Comparison of ENCODE assay signal across 8 cellular contexts in genomic region chr4:38868055-38868965, GRCh38. TPM values are rescaled to one million over a fixed set of nuclear protein-coding genes. Genes with fewer than 3 reads are reported as not detected.
DNase-seq lines count a peak whose midpoint lies in the region; ATAC-seq and TF ChIP-seq lines count a peak whose summit lies in the region.

No MANE protein-coding gene starts in this region.

- DNase-seq in HCT116 (ENCODE audit: low read depth, low spot score) (no peak), right cardiac atrium (peak; percentile 66 to 85 (median 84)), retina (peak; percentile 68), NCI-H526 (lab: John Stamatoyannopoulos, UW) (no peak), occipital lobe (lab: John Stamatoyannopoulos, UW) (no peak)
- DNase-seq in activated T-helper 2 cell treated with anti-CD3 and anti-CD28 coated beads, Interferon-gamma antibody, Interleukin-2, Interleukin-4, amounts not matched to agents 10 μg/mL and 5 μg/mL and 100 μg/mL, durations not matched to agents 14 hours and 24 hours and 36 hours (ENCODE audit: low spot score): no peak

- H3K36me3 ChIP-seq in ACC112 (ENCODE audit: insufficient read depth, low read length) (peaks cover 35% of the 10 kb centered on the region), HCT116 (ENCODE audit: control insufficient read depth in 1 of 2, insufficient read depth in 2 of 2, low read length in 2 of 2) (0 out of 4 replicates have a peak, but pooled peaks cover 0 to 2% of the 10 kb centered on the region in 2 experiments)

- intact Hi-C loops in HCT116 (cut with micrococcal nuclease) (no loop called here), right cardiac atrium (cut with DNase I) (loop anchor here in 1 of 4 donors (10.0 kb wide), 1 partner anchor 104 kb away; no protein-coding TSS in a partner anchor)
- intact Hi-C loops in activated T-helper 2 cell treated with anti-CD3 and anti-CD28 coated beads, Interferon-gamma antibody, Interleukin-2, Interleukin-4, amounts not matched to agents 10 μg/mL and 5 μg/mL and 100 μg/mL, durations not matched to agents 14 hours and 24 hours and 36 hours (cut with micrococcal nuclease): loop anchor here (10.0 kb wide), 1 partner anchor 694 kb away; no protein-coding TSS in a partner anchor

- peak overlapping the region; percentile 87 for H3K27ac ChIP-seq in ACC112 (ENCODE audit: low read depth, low read length)
- peak overlapping the region; percentile 59; the same call in 1 of the 2 replicates for H3K27ac ChIP-seq in HCT116 (ENCODE audit: low read depth, low read length)
- H3K27ac ChIP-seq in right cardiac atrium (ENCODE audit: low read length): peak overlapping the region; percentile 81

- H3K27me3 Mint-ChIP-seq in activated T-helper 2 cell treated with anti-CD3 and anti-CD28 coated beads, Interferon-gamma antibody, Interleukin-2, Interleukin-4, amounts not matched to agents 10 μg/mL and 5 μg/mL and 100 μg/mL, durations not matched to agents 14 hours and 24 hours and 36 hours (ENCODE audit: low read depth): peaks cover 30% of the 10 kb centered on the region

- H3K4me1 ChIP-seq in ACC112 (ENCODE audit: control insufficient read depth, insufficient read depth, low read length, unreplicated experiment) (peaks cover 45% of the 10 kb centered on the region), HCT116 (ENCODE audit: control insufficient read depth in 1 of 2, insufficient read depth in 2 of 2, low read length in 2 of 2) (peaks cover 7 to 28% of the 10 kb centered on the region in 2 experiments; a peak in 3 of 4 replicates), right cardiac atrium (ENCODE audit: control insufficient read depth, insufficient read depth, low read length) (peaks cover 7% of the 10 kb centered on the region)

- H4K20me1 ChIP-seq in HCT116 (ENCODE audit: insufficient read depth): no peaks in the 10 kb centered on the region

- RAD21 ChIA-PET in HCT116 (lab: Charles Lee; ENCODE audit: low non-redundant PET in 1 of 2, low total read pairs in 2 of 2, uncharacterized antibody in 2 of 2, unreplicated experiment in 2 of 2): interaction anchor here in 1 of 2 experiments (1.2 kb wide), 1 partner anchor 21 kb away, joined by 3 read pairs; no protein-coding TSS in a partner anchor

- no peak overlapping the region for H3K27ac Mint-ChIP-seq in activated T-helper 2 cell treated with anti-CD3 and anti-CD28 coated beads, Interferon-gamma antibody, Interleukin-2, Interleukin-4, amounts not matched to agents 10 μg/mL and 5 μg/mL and 100 μg/mL, durations not matched to agents 14 hours and 24 hours and 36 hours

- H3K27me3 ChIP-seq in ACC112 (ENCODE audit: insufficient read depth, low read length) (no peaks in the 10 kb centered on the region), HCT116 (ENCODE audit: insufficient read depth, low read length) (no peaks in the 10 kb centered on the region), right cardiac atrium (ENCODE audit: control insufficient read depth, insufficient read depth) (no peaks in the 10 kb centered on the region)

- H3K4me3 ChIP-seq in ACC112 (ENCODE audit: low read depth, low read length) (peak overlapping the region; percentile 94), HCT116 (replicated peaks in 1 of 2; ENCODE audit: low read depth in 1 of 2, low read length in 2 of 2) (peak overlapping the region; percentile 78 to 82), right cardiac atrium (ENCODE audit: low read length) (peak overlapping the region; percentile 82)

- TF ChIP-seq CTCF in HCT116 (IDR thresholded peaks at IDR 0.05 in 2 of 3, conservative IDR thresholded peaks at IDR 0.05 in 1 of 3; ENCODE audit: borderline replicate concordance in 1 of 3, insufficient read depth in 1 of 3, low read depth in 2 of 3, low read length in 2 of 3): no peak

- H3K4me3 Mint-ChIP-seq in activated T-helper 2 cell treated with anti-CD3 and anti-CD28 coated beads, Interferon-gamma antibody, Interleukin-2, Interleukin-4, amounts not matched to agents 10 μg/mL and 5 μg/mL and 100 μg/mL, durations not matched to agents 14 hours and 24 hours and 36 hours (ENCODE audit: low read depth): peak overlapping the region; percentile 70

- no peak for TF ChIP-seq POLR2A in HCT116 (IDR thresholded peaks at IDR 0.05; ENCODE audit: borderline replicate concordance, extremely low read depth, insufficient read depth, insufficient read length)

- POLR2A ChIA-PET in HCT116 (lab: Charles Lee): no interaction called here

- H2AFZ ChIP-seq in ACC112 (ENCODE audit: low read length, unreplicated experiment) (no peak overlapping the region), HCT116 (ENCODE audit: low read depth, low read length, poor library complexity, severe bottlenecking) (no peak overlapping the region)

- no peaks in the 10 kb centered on the region for H3K9me3 ChIP-seq in HCT116 (ENCODE audit: control insufficient read depth in 1 of 2, insufficient read depth in 1 of 2, low read depth in 1 of 2, low read length in 2 of 2)
- no peaks in the 10 kb centered on the region for H3K9me3 ChIP-seq in right cardiac atrium (ENCODE audit: control insufficient read depth, low read length)

- peaks cover 58% of the 10 kb centered on the region for H3K79me2 ChIP-seq in ACC112 (ENCODE audit: control insufficient read depth, insufficient read depth, low read length, unreplicated experiment)
- H3K79me2 ChIP-seq in HCT116 (ENCODE audit: insufficient read depth, low read length): peaks cover 13% of the 10 kb centered on the region; the same call in 1 of the 2 replicates

- WGBS in right cardiac atrium: 13% methylated on average over 30 of the region's 30 CpGs

- ATAC-seq in HCT116: peak; percentile 30
- ATAC-seq in right cardiac atrium: peak; percentile 76 to 85
- no peak for ATAC-seq in HG02885 (IDR thresholded peaks at IDR 0.05; ENCODE audit: poor library complexity, unreplicated experiment)

- H3K4me1 Mint-ChIP-seq in activated T-helper 2 cell treated with anti-CD3 and anti-CD28 coated beads, Interferon-gamma antibody, Interleukin-2, Interleukin-4, amounts not matched to agents 10 μg/mL and 5 μg/mL and 100 μg/mL, durations not matched to agents 14 hours and 24 hours and 36 hours (ENCODE audit: low read depth): peaks cover 9% of the 10 kb centered on the region

- BruUV-seq in HCT116 (replicated peaks; lab: Mats Ljungman, UMichigan): no TSS peak

- H3K9me2 ChIP-seq in HCT116 (ENCODE audit: insufficient read depth): no peaks in the 10 kb centered on the region

- CTCF ChIA-PET in HCT116 (lab: Charles Lee): no interaction called here

- peak overlapping the region; percentile 85 for H3K9ac ChIP-seq in HCT116 (ENCODE audit: low read length)

- no peak for TF ChIP-seq RAD21 in HCT116 (IDR thresholded peaks at IDR 0.05; ENCODE audit: low read depth)

- no peaks in the 10 kb centered on the region for H3K9me3 Mint-ChIP-seq in activated T-helper 2 cell treated with anti-CD3 and anti-CD28 coated beads, Interferon-gamma antibody, Interleukin-2, Interleukin-4, amounts not matched to agents 10 μg/mL and 5 μg/mL and 100 μg/mL, durations not matched to agents 14 hours and 24 hours and 36 hours

- H3K4me2 ChIP-seq in HCT116 (ENCODE audit: low read length): peak overlapping the region; percentile 97

- no peaks in the 10 kb centered on the region for H3K36me3 Mint-ChIP-seq in activated T-helper 2 cell treated with anti-CD3 and anti-CD28 coated beads, Interferon-gamma antibody, Interleukin-2, Interleukin-4, amounts not matched to agents 10 μg/mL and 5 μg/mL and 100 μg/mL, durations not matched to agents 14 hours and 24 hours and 36 hours (ENCODE audit: low read depth)

TF ChIP-seq in HCT116, 20 proteins besides CTCF, POLR2A, EP300 and RAD21:
- TF ChIP-seq ZFX (IDR thresholded peaks at IDR 0.05) (peak; percentile 56), CBX3 (IDR thresholded peaks at IDR 0.05; ENCODE audit: low read depth) (no peak), SRF (IDR thresholded peaks at IDR 0.05; ENCODE audit: low read depth) (no peak)

RNA-seq across cellular contexts. Expression of gene FAM114A1, which starts 0.7 kb away (rescaled TPM):
- 35.6 TPM for total RNA-seq in HCT116 (2021; ENCODE audit: unreplicated experiment)
- 24.2 and 32.4 TPM in 2 replicates for polyA plus RNA-seq in HCT116 (2012)
- total RNA-seq in activated T-helper 2 cell treated with anti-CD3 and anti-CD28 coated beads, Interferon-gamma antibody, Interleukin-2, Interleukin-4, amounts not matched to agents 10 μg/mL and 5 μg/mL and 100 μg/mL, durations not matched to agents 14 hours and 24 hours and 36 hours: 0.14 and 0.67 TPM in 2 replicates
- 10 to 100 TPM; 23.7 to 48.2 (median 38.4) TPM for total RNA-seq in right cardiac atrium
- 13.9 TPM for polyA plus RNA-seq in right cardiac atrium
- 10.9 TPM for total RNA-seq in occipital lobe

RNA-seq across cellular contexts. Expression of gene TLR6, which starts 11.7 kb away (rescaled TPM):
- total RNA-seq in HCT116 (2021; ENCODE audit: unreplicated experiment) (4.8 TPM), right cardiac atrium (1 to 10 TPM; 1.6 to 3.3 (median 2.5) TPM), occipital lobe (1.9 TPM)
- polyA plus RNA-seq in HCT116 (2012): 0.66 and 0.92 TPM in 2 replicates
- 0.37 and 0.48 TPM in 2 replicates for total RNA-seq in activated T-helper 2 cell treated with anti-CD3 and anti-CD28 coated beads, Interferon-gamma antibody, Interleukin-2, Interleukin-4, amounts not matched to agents 10 μg/mL and 5 μg/mL and 100 μg/mL, durations not matched to agents 14 hours and 24 hours and 36 hours
- 0.20 TPM for polyA plus RNA-seq in right cardiac atrium

Comparison
In these comparisons a context has a peak if more than half of its experiments do, and no peak if none do; other contexts are left out.
1. DNase-seq: peak in right cardiac atrium (3 of 3) and retina (single experiment); none in HCT116 (single experiment), activated T-helper 2 cell treated with anti-CD3 and anti-CD28 coated beads, Interferon-gamma antibody, Interleukin-2, Interleukin-4, amounts not matched to agents 10 μg/mL and 5 μg/mL and 100 μg/mL, durations not matched to agents 14 hours and 24 hours and 36 hours (single experiment), NCI-H526 (0 of 2) and occipital lobe (single experiment).
2. Peak in every context shown above with its lines, with median percentiles within 50 percentile points of each other: H3K27ac ChIP-seq and H3K4me3 ChIP-seq.